ENCODE assay signal across 8 cellular contexts in the genomic region with DNA sequence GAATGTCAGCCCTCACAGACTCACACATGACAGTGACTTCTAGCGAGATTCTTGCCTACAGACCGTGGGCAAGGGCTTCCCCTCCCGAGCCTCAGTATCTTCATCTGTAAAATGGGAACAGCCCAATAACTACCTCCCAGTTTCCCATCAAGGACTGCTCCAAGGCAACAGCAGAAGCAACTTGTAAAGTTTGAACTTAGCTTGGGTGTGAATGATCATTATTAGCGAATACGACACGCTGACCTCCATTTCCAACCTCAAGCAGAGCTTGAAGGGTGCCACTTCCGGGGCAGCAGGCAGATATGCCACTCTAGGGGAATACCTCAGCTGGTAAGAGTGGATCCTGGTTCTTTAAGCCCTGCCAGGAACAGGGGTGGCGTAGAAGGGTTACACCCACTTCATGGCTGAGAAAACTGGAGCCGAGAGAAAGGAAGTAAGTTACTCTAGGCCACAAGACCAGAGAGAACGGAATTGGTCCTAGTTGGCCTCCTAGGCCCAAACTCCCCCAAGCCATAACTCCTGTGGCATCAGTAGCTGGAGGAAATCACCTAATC. TPM values are rescaled to one million over a fixed set of nuclear protein-coding genes. Genes with fewer than 3 reads are reported as not detected.
A peak's percentile ranks its signal among the peaks of the same experiment; 100 is the strongest.
DNase-seq lines count a peak whose midpoint lies in the region; ATAC-seq, FAIRE-seq and TF ChIP-seq lines count a peak whose summit lies in the region.

No MANE protein-coding gene starts in this region.

- peaks cover 39% of the 10 kb centered on the region for H3K79me2 ChIP-seq in MM.1S (ENCODE audit: low read length)

- no peaks in the 10 kb centered on the region for H3K9me3 Mint-ChIP-seq in activated naive CD8-positive, alpha-beta T cell treated with anti-CD3 and anti-CD28 coated beads for 36 hours
- H3K9me3 Mint-ChIP-seq in stimulated activated naive B cell treated with anti-CD40 and anti-IgM and Interleukin-4, amounts not matched to agents 10 μg/mL and 1 μg/mL and 100 μg/mL, for 72 hours: no peaks in the 10 kb centered on the region

- TF ChIP-seq CTCF in MM.1S (IDR thresholded peaks at IDR 0.05; ENCODE audit: low read length) (no peak), lower leg skin (IDR thresholded peaks at IDR 0.05) (no peak), GM13976 (IDR thresholded peaks at IDR 0.05; ENCODE audit: borderline replicate concordance, control extremely low read depth, extremely low read depth, insufficient read depth, missing control alignments) (no peak)

- H3K36me3 ChIP-seq in MM.1S (replicated peaks; ENCODE audit: insufficient read depth, low read length): no peaks in the 10 kb centered on the region

- peaks cover 18% of the 10 kb centered on the region for H3K36me3 Mint-ChIP-seq in activated naive CD8-positive, alpha-beta T cell treated with anti-CD3 and anti-CD28 coated beads for 36 hours
- H3K36me3 Mint-ChIP-seq in stimulated activated naive B cell treated with anti-CD40 and anti-IgM and Interleukin-4, amounts not matched to agents 10 μg/mL and 1 μg/mL and 100 μg/mL, for 72 hours: peaks cover 7 to 9% of the 10 kb centered on the region in 2 donors

- peak overlapping the region; percentile 96 for H3K4me3 Mint-ChIP-seq in activated naive CD8-positive, alpha-beta T cell treated with anti-CD3 and anti-CD28 coated beads for 36 hours
- peak overlapping the region; percentile 95 for H3K4me3 Mint-ChIP-seq in stimulated activated naive B cell treated with anti-CD40 and anti-IgM and Interleukin-4, amounts not matched to agents 10 μg/mL and 1 μg/mL and 100 μg/mL, for 72 hours

- no peak overlapping the region for H2AFZ ChIP-seq in MM.1S (ENCODE audit: low read length)

- H3K4me3 ChIP-seq in MM.1S (ENCODE audit: low read length) (peak overlapping the region; percentile 97), lower leg skin (ENCODE audit: low read depth, poor library complexity, severe bottlenecking) (no peak overlapping the region)

- no peak overlapping the region for H3K27ac ChIP-seq in MM.1S (ENCODE audit: low read length)

- peak; percentile 6 to 26 for ATAC-seq in stimulated activated naive B cell treated with anti-CD40 and anti-IgM and Interleukin-4, amounts not matched to agents 10 μg/mL and 1 μg/mL and 100 μg/mL, for 72 hours (replicated peaks)

- peak overlapping the region; percentile 98 for H3K27ac Mint-ChIP-seq in activated naive CD8-positive, alpha-beta T cell treated with anti-CD3 and anti-CD28 coated beads for 36 hours
- peak overlapping the region; percentile 95 for H3K27ac Mint-ChIP-seq in stimulated activated naive B cell treated with anti-CD40 and anti-IgM and Interleukin-4, amounts not matched to agents 10 μg/mL and 1 μg/mL and 100 μg/mL, for 72 hours

- intact Hi-C loops in lower leg skin (cut with DNase I; ENCODE audit: low total_unique reads): loop anchor here (10.0 kb wide), 1 partner anchor 120 kb away; a partner anchor contains a TSS

- no peaks in the 10 kb centered on the region for H4K20me1 ChIP-seq in MM.1S (ENCODE audit: insufficient read depth, low read length)

- DNase-seq in EH (ENCODE audit: low read depth): peak; percentile 35
- DNase-seq in MM.1S: no peak
- DNase-seq in activated naive CD8-positive, alpha-beta T cell treated with anti-CD3 and anti-CD28 coated beads for 36 hours: peak; percentile 44
- DNase-seq in iris pigment epithelial cell (ENCODE audit: low read depth): peak; percentile 19
- DNase-seq in stimulated activated naive B cell treated with anti-CD40 and anti-IgM and Interleukin-4, amounts not matched to agents 10 μg/mL and 1 μg/mL and 100 μg/mL, for 72 hours: peak; percentile 60
- no peak for DNase-seq in urothelium cell line (ENCODE audit: low spot score)
- DNase-seq in lower leg skin (ENCODE audit: low spot score in 2 of 2): no peak
- no peak for DNase-seq in GM13976 (ENCODE audit: low spot score)

- H3K27me3 Mint-ChIP-seq in activated naive CD8-positive, alpha-beta T cell treated with anti-CD3 and anti-CD28 coated beads for 36 hours: no peaks in the 10 kb centered on the region
- H3K27me3 Mint-ChIP-seq in stimulated activated naive B cell treated with anti-CD40 and anti-IgM and Interleukin-4, amounts not matched to agents 10 μg/mL and 1 μg/mL and 100 μg/mL, for 72 hours: no peaks in the 10 kb centered on the region

- WGBS in lower leg skin, 2 donors: 29 to 36% methylated on average over 10 of the region's 10 CpGs

- H3K4me2 ChIP-seq in MM.1S (ENCODE audit: low read depth, low read length): peak overlapping the region; percentile 98

- no peak for FAIRE-seq in urothelium cell line (lab: Jason Lieb, UNC)

- peaks cover 8% of the 10 kb centered on the region; the same call in 1 of the 2 replicates for H3K4me1 ChIP-seq in MM.1S (ENCODE audit: low read length)

- peaks cover 5% of the 10 kb centered on the region; the same call in 1 of the 2 replicates for H3F3A ChIP-seq in MM.1S (ENCODE audit: insufficient read depth, low read length)

- TF ChIP-seq POLR2A in lower leg skin (IDR thresholded peaks at IDR 0.05): no peak

- H3K4me1 Mint-ChIP-seq in activated naive CD8-positive, alpha-beta T cell treated with anti-CD3 and anti-CD28 coated beads for 36 hours: peaks cover 54% of the 10 kb centered on the region
- H3K4me1 Mint-ChIP-seq in stimulated activated naive B cell treated with anti-CD40 and anti-IgM and Interleukin-4, amounts not matched to agents 10 μg/mL and 1 μg/mL and 100 μg/mL, for 72 hours: peaks cover 40 to 56% of the 10 kb centered on the region in 2 donors

- no peaks in the 10 kb centered on the region for H3K9me3 ChIP-seq in MM.1S (replicated peaks; ENCODE audit: insufficient read depth, low read length)

- in situ Hi-C loops in GM13976 (cut with MboI; ENCODE audit: low sequenced_read_pairs, unreplicated experiment): no loop called here

- H3K27me3 ChIP-seq in MM.1S (replicated peaks; ENCODE audit: insufficient read depth, low read length): no peaks in the 10 kb centered on the region

- no peak overlapping the region for H3K9ac ChIP-seq in MM.1S (ENCODE audit: low read length)

- no peaks in the 10 kb centered on the region for H3K9me2 ChIP-seq in MM.1S (replicated peaks; ENCODE audit: insufficient read depth, low read length)

RNA-seq across cellular contexts. Expression of a gene that starts 2.0 kb away (rescaled TPM):
- total RNA-seq in activated naive CD8-positive, alpha-beta T cell treated with anti-CD3 and anti-CD28 coated beads for 36 hours: 10 to 100 TPM; 53.4 to 53.8 TPM
- 10 to 100 TPM; 29.6 to 45.7 (median 33.7) TPM for total RNA-seq in lower leg skin

RNA-seq across cellular contexts. Expression of a gene that starts 14.0 kb away (rescaled TPM):
- under 1 TPM; 0.31 to 0.44 TPM for total RNA-seq in activated naive CD8-positive, alpha-beta T cell treated with anti-CD3 and anti-CD28 coated beads for 36 hours
- under 1 TPM in 3 of 4 donors, not detected in 1; 0.15 to 0.19 (median 0.15) TPM for total RNA-seq in lower leg skin

Comparison
In these comparisons a context has a peak if more than half of its experiments do, and no peak if none do; other contexts are left out.
1. DNase-seq: peak in EH (single experiment), activated naive CD8-positive, alpha-beta T cell treated with anti-CD3 and anti-CD28 coated beads for 36 hours (single experiment), iris pigment epithelial cell (single experiment) and stimulated activated naive B cell treated with anti-CD40 and anti-IgM and Interleukin-4, amounts not matched to agents 10 μg/mL and 1 μg/mL and 100 μg/mL, for 72 hours (single experiment); none in MM.1S (single experiment), urothelium cell line (single experiment), lower leg skin (0 of 2) and GM13976 (single experiment).